Comparison of ENCODE assay signal across 1 cellular context in the genomic region with DNA sequence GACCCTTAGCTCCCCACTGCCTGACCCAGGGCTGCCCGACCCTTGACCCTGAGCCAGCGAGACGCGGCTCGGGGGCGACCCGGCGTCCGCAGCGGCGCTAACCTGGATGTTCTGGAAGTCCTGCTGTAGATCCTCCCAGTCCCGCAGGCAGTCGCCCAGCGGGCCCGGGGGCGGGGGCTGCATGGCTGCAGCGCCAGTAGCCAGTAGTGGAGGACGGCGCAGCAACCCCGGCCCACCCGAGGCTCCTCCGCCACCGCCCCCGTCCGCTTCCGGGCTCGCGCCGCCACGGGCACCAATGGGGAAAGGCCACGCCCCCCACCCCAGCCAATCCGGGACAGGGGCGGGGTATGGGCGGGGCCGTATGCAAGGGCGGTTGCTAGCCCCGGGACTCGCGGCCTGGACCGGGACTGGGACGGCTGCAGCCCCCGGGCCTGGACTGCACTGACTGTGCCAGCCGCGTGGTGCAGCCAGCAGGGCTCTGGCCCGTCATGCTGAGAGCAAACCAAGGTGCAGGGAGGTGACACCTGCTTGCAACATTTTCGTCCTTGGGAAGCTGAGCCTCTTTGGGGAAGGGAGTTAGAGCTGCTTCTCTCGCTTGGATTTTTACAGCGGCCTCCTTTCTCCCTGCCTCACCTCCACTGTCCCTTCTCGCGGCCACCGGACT.
TF ChIP-seq lines count a peak whose summit lies in the region.

A gene (minus strand): TSS at position 208 of the 664 bp plus-strand sequence. CDS start 25 bp downstream, at position 183.

TF ChIP-seq in HepG2, 621 proteins besides CTCF, POLR2A, EP300 and RAD21 (continued from another document):
- TF ChIP-seq, protein P1, sequence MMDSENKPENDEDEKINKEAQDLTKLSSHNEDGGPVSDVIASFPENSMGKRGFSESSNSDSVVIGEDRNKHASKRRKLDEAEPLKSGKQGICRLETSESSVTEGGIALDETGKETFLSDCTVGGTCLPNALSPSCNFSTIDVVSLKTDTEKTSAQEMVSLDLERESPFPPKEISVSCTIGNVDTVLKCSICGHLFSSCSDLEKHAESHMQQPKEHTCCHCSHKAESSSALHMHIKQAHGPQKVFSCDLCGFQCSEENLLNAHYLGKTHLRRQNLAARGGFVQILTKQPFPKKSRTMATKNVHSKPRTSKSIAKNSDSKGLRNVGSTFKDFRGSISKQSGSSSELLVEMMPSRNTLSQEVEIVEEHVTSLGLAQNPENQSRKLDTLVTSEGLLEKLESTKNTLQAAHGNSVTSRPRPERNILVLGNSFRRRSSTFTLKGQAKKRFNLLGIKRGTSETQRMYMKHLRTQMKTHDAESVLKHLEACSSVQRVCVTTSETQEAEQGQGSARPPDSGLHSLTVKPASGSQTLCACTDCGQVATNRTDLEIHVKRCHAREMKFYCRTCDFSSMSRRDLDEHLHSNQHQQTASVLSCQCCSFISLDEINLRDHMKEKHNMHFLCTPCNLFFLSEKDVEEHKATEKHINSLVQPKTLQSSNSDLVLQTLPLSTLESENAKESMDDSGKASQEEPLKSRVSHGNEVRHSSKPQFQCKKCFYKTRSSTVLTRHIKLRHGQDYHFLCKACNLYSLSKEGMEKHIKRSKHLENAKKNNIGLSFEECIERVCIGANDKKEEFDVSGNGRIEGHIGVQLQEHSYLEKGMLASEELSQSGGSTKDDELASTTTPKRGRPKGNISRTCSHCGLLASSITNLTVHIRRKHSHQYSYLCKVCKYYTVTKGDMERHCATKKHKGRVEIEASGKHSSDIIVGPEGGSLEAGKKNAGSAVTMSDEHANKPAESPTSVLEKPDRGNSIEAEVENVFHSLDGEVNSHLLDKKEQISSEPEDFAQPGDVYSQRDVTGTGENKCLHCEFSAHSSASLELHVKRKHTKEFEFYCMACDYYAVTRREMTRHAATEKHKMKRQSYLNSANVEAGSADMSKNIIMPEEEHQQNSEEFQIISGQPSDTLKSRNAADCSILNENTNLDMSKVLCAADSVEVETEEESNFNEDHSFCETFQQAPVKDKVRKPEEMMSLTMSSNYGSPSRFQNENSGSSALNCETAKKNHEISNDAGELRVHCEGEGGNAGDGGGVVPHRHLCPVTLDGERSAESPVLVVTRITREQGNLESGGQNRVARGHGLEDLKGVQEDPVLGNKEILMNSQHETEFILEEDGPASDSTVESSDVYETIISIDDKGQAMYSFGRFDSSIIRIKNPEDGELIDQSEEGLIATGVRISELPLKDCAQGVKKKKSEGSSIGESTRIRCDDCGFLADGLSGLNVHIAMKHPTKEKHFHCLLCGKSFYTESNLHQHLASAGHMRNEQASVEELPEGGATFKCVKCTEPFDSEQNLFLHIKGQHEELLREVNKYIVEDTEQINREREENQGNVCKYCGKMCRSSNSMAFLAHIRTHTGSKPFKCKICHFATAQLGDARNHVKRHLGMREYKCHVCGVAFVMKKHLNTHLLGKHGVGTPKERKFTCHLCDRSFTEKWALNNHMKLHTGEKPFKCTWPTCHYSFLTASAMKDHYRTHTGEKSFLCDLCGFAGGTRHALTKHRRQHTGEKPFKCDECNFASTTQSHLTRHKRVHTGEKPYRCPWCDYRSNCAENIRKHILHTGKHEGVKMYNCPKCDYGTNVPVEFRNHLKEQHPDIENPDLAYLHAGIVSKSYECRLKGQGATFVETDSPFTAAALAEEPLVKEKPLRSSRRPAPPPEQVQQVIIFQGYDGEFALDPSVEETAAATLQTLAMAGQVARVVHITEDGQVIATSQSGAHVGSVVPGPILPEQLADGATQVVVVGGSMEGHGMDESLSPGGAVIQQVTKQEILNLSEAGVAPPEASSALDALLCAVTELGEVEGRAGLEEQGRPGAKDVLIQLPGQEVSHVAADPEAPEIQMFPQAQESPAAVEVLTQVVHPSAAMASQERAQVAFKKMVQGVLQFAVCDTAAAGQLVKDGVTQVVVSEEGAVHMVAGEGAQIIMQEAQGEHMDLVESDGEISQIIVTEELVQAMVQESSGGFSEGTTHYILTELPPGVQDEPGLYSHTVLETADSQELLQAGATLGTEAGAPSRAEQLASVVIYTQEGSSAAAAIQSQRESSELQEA (CRISPR knock-in tag; IDR thresholded peaks at IDR 0.05; ENCODE audit: not compliant biosample characterization): no peak
